18 cellular contexts compared by ENCODE assay signal in the genomic region with DNA sequence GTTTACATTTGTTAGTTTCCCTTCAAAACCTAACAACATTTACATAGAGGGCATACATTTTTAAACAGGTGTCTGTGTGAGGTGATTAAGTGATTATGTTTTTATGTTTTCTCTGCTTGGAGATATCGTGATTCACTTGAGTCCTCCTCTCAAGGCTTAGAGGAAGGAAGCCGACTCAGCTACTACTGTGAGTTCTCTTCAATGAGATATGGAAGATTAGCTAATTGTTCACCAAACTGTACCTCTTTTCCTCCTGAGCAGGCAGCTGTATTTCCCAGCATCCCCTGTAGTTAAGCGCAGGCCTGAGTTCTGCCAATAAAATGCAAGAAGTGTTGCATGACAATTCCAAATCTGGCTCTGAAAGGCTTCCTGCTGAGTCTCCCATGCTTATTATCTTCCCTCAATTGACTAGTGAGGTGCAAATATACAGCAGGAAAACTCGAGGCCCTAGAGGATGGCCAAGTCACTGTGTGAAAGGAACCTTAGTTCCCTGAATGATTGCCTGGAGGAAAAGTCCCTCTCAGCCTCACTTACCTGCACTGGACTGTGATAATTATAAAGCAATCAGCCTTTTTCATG.
DNase-seq lines count a peak whose midpoint lies in the region; ATAC-seq and TF ChIP-seq lines count a peak whose summit lies in the region.
"Had no signal": no experiment of that assay in that cellular context is flagged by ENCODE, and none has a peak within 500 bp of the region (broad histone marks: within the 10 kb centered on the region; RNA-seq: fewer than 3 reads in every experiment).

No MANE protein-coding gene starts in this region.

- no peak for TF ChIP-seq CTCF in WTC11 (IDR thresholded peaks at IDR 0.05)

- DNase-seq in NCI-H345 (lab: John Stamatoyannopoulos, UW) (peak; percentile 15), NCI-H345 treated with DMSO at 0.1 percent for 48 hours (lab: John Stamatoyannopoulos, UW; ENCODE audit: unreplicated experiment) (no peak), WTC11 (ENCODE audit: low spot score) (no peak), kidney tubule cell (ENCODE audit: low spot score) (peak; percentile 10), immature natural killer cell (no peak), GF-D8 (lab: John Stamatoyannopoulos, UW) (no peak), NCI-H2196 (lab: John Stamatoyannopoulos, UW; ENCODE audit: unreplicated experiment) (no peak)
- DNase-seq: CD4-positive, alpha-beta T cell; HFFc6; IMR-90; KG1; MG63; NCI-H1694 treated with DMSO at 0.1 percent for 48 hours; NCI-H2171 treated with DMSO at 0.1 percent for 48 hours; NCI-H446 treated with DMSO at 0.1 percent for 48 hours; NCI-H526; Right ventricle myocardium superior; RPMI8226 had no signal

- peaks cover 33% of the 10 kb centered on the region for H3K4me1 Mint-ChIP-seq in WTC11
- no peaks in the 10 kb centered on the region for H3K4me1 Mint-ChIP-seq in immature natural killer cell

- CTCF ChIA-PET in WTC11 (lab: Charles Lee), result no interaction called here

- H3K36me3 Mint-ChIP-seq in WTC11 (no peaks in the 10 kb centered on the region), immature natural killer cell (no peaks in the 10 kb centered on the region)

- H3K27me3 Mint-ChIP-seq in WTC11 (ENCODE audit: low read depth) (no peaks in the 10 kb centered on the region), immature natural killer cell (ENCODE audit: low read depth in 3 of 3) (peaks cover 0 to 2% (median 0%) of the 10 kb centered on the region in 3 donors)
- H3K27me3 Mint-ChIP-seq: CD4-positive, alpha-beta T cell had no signal

- no peak overlapping the region for H3K4me3 Mint-ChIP-seq in WTC11
- no peak overlapping the region for H3K4me3 Mint-ChIP-seq in immature natural killer cell
- H3K4me3 Mint-ChIP-seq: CD4-positive, alpha-beta T cell; HFFc6 had no signal

- POLR2A ChIA-PET in WTC11 (lab: Charles Lee), result no interaction called here

- no peak overlapping the region for H3K27ac Mint-ChIP-seq in WTC11
- H3K27ac Mint-ChIP-seq in immature natural killer cell, result no peak overlapping the region
- H3K27ac Mint-ChIP-seq: CD4-positive, alpha-beta T cell; HFFc6 had no signal

- peak; percentile 57 for ATAC-seq in WTC11

- H3K9me3 Mint-ChIP-seq in WTC11 (peaks cover 5% of the 10 kb centered on the region), immature natural killer cell (peaks cover 0 to 26% (median 2%) of the 10 kb centered on the region in 6 donors)
- H3K9me3 Mint-ChIP-seq: CD4-positive, alpha-beta T cell had no signal

TF ChIP-seq in WTC11, 78 proteins besides CTCF, POLR2A, EP300 and RAD21:
- TF ChIP-seq CBFB (CRISPR knock-in tag; IDR thresholded peaks at IDR 0.05; ENCODE audit: low read depth), result no peak
- TF ChIP-seq ZNF671 (CRISPR knock-in tag; IDR thresholded peaks at IDR 0.05), result no peak
- no peak for TF ChIP-seq ATF1 (CRISPR knock-in tag; IDR thresholded peaks at IDR 0.05)
- TF ChIP-seq IRF2 (CRISPR knock-in tag; IDR thresholded peaks at IDR 0.05; ENCODE audit: borderline replicate concordance, low read depth), result no peak
- TF ChIP-seq ETV6 (CRISPR knock-in tag; IDR thresholded peaks at IDR 0.05), result no peak
- TF ChIP-seq GABPB1 (CRISPR knock-in tag; IDR thresholded peaks at IDR 0.05), result no peak

Comparison
In these comparisons a context has a peak if more than half of its experiments do, and no peak if none do; other contexts are left out.
1. DNase-seq: peak in NCI-H345 (single experiment) and kidney tubule cell (single experiment); none in NCI-H345 treated with DMSO at 0.1 percent for 48 hours (single experiment), WTC11 (single experiment), immature natural killer cell (0 of 3), GF-D8 (single experiment) and NCI-H2196 (single experiment).